Comparison of ENCODE assay signal across 1 cellular context in the genomic region with DNA sequence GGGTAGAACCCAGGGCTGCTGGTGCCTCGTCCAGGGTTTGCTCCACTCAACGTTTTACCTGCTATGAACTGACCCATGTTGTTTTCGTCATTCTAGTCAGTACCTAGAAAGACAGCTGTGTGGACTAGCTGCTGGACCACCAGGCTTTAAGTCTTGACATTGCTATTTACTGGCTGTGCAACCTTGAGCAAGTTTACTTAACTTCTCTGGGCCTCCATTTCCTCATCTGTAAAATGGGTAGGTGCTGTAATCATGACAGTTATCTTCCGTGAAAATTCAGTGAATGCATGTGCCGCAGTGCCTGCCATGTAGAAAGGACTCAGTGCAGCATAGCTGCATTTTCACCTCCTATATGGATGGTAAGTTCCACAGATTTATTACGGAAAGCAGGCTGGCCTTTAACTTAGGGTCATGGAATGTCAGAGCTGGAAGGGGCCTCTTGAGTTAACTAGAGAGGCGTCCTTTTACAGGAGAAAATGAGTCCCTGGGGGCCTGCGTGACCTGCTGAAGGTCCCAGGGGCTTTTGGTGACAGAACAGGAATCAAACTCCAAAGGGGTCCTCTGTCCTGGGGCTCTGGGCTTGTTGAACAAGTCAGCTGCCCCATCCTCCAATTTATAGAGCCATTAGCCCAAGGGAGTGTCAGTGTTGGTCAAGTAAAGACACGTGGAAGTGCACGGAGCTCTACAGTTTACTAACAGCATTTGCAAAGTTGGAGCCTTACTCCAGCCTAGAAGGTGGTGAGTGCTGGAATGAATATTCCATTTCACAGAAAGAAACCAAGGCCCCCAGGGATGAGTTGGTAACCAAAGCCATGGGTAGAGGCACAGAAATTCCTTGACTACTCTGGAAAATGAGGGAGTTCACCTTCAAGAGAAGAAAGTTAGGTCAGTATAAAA.
TF ChIP-seq lines count a peak whose summit lies in the region.

No MANE protein-coding gene starts in this region.

TF ChIP-seq in SK-N-SH, 30 proteins besides CTCF, POLR2A, EP300 and RAD21 (continued from another document):
- TF ChIP-seq ZBTB33 (IDR thresholded peaks at IDR 0.05; ENCODE audit: borderline replicate concordance, low read depth) (no peak), FOSL2 (IDR thresholded peaks at IDR 0.05; ENCODE audit: borderline replicate concordance, low read depth) (no peak), SIN3A (IDR thresholded peaks at IDR 0.05; ENCODE audit: borderline replicate concordance, low read depth, low read length) (no peak), MXI1 (IDR thresholded peaks at IDR 0.05; ENCODE audit: low read depth, low read length) (no peak), RXRA (IDR thresholded peaks at IDR 0.05; ENCODE audit: borderline replicate concordance, low read depth) (no peak), GABPA (IDR thresholded peaks at IDR 0.05; ENCODE audit: low read depth) (no peak)
- TF ChIP-seq, protein P1, sequence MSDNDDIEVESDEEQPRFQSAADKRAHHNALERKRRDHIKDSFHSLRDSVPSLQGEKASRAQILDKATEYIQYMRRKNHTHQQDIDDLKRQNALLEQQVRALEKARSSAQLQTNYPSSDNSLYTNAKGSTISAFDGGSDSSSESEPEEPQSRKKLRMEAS (IDR thresholded peaks at IDR 0.05; ENCODE audit: low read depth), result no peak
